21 cellular contexts compared by ENCODE assay signal in the genomic region with DNA sequence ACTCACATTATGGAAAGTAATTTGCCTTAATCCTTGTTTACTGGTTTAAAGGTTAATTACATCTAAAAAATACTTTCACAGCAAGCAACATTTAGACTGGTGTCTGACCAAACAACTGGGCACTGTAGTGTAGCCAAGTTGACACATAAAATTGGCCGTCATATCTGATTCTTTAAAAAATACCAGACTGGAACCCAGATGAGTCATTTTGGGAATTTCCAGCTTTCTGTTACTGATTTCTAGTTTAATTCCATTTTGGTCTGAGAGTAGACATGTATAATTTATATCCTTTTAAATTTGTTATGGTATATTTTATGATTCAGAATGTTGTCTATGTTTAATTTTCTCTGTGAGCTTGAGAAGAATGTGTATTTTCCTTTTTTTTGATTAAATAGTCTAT. TPM values are rescaled to one million over a fixed set of nuclear protein-coding genes. Genes with fewer than 3 reads are reported as not detected.
DNase-seq lines count a peak whose midpoint lies in the region; ATAC-seq and TF ChIP-seq lines count a peak whose summit lies in the region.
"Had no signal": no experiment of that assay in that cellular context is flagged by ENCODE, and none has a peak within 500 bp of the region (broad histone marks: within the 10 kb centered on the region; RNA-seq: fewer than 3 reads in every experiment).

No MANE protein-coding gene starts in this region.

- POLR2A ChIA-PET in PC-3 (lab: Charles Lee; ENCODE audit: unreplicated experiment): no interaction called here

- CTCF ChIA-PET in PC-3 (lab: Charles Lee): no interaction called here

- H3K9me3 ChIP-seq in PC-3 (ENCODE audit: low read length): no peaks in the 10 kb centered on the region
- H3K9me3 ChIP-seq: HAP-1, vagina had no signal

- TF ChIP-seq CTCF in AG10803 (conservative IDR thresholded peaks at IDR 0.05; ENCODE audit: low read length) (no peak), PC-3 (conservative IDR thresholded peaks at IDR 0.05; ENCODE audit: low read depth, low read length) (no peak), omental fat pad (IDR thresholded peaks at IDR 0.05) (no peak)

- H3K36me3 ChIP-seq in PC-3 (ENCODE audit: low read depth, low read length): no peaks in the 10 kb centered on the region
- H3K36me3 ChIP-seq: gastroesophageal sphincter, HAP-1, vagina had no signal

- intact Hi-C loops in PC-3 (cut with micrococcal nuclease): no loop called here

- ATAC-seq in PC-3 (no peak), omental fat pad (ENCODE audit: low FRiP score) (peak; percentile 32), GM21515 (IDR thresholded peaks at IDR 0.05; ENCODE audit: unreplicated experiment) (no peak), GM18505 (IDR thresholded peaks at IDR 0.05; ENCODE audit: unreplicated experiment) (no peak)
- ATAC-seq: gastroesophageal sphincter had no signal

- peaks cover 3% of the 10 kb centered on the region; the same call in 1 of the 2 replicates for H3K27me3 ChIP-seq in PC-3 (ENCODE audit: low read length)
- H3K27me3 ChIP-seq: gastroesophageal sphincter, vagina had no signal

- no peak overlapping the region for H3K27ac ChIP-seq in PC-3 (ENCODE audit: low read length)
- H3K27ac ChIP-seq in epithelial cell of prostate: peak overlapping the region; percentile 2
- H3K27ac ChIP-seq: gastroesophageal sphincter, vagina had no signal

- no peaks in the 10 kb centered on the region for H3K4me1 ChIP-seq in PC-3 (ENCODE audit: insufficient read depth, low read length)
- H3K4me1 ChIP-seq: gastroesophageal sphincter, HAP-1, vagina had no signal

- peak; percentile 28 for DNase-seq in AG10803 (ENCODE audit: low read depth)
- peak; percentile 45 for DNase-seq in PC-3
- no peak for DNase-seq in epithelial cell of prostate (ENCODE audit: low read depth, low spot score)
- DNase-seq in omental fat pad (ENCODE audit: low spot score): no peak
- no peak for DNase-seq in cortex of kidney (lab: John Stamatoyannopoulos, UW)
- no peak for DNase-seq in medulla oblongata (ENCODE audit: extremely low spot score)
- DNase-seq: activated CD4-positive, alpha-beta T cell treated with anti-CD3 and anti-CD28 coated beads, Interleukin-2, amount 50 U/mL, for 48 hours; activated naive CD4-positive, alpha-beta T cell treated with Interleukin-2 at 50 U/mL for 16 hours; aorta; NCI-H1105 treated with DMSO at 0.1 percent for 48 hours; NCI-H526; SHP77; stimulated activated CD4-positive, alpha-beta T cell treated with anti-CD3 and anti-CD28 coated beads, Interleukin-4, amount 100 ng/mL, for 24 hours had no signal

- H4K20me1 ChIP-seq in PC-3 (ENCODE audit: low read length): no peaks in the 10 kb centered on the region

- no peaks in the 10 kb centered on the region for H3F3A ChIP-seq in PC-3 (ENCODE audit: low read length, unreplicated experiment)

- H3K9ac ChIP-seq in PC-3 (ENCODE audit: low read length): no peak overlapping the region

- H3K4me3 ChIP-seq in AG10803 (ENCODE audit: low read length) (no peak overlapping the region), PC-3 (ENCODE audit: low read length) (no peak overlapping the region)
- H3K4me3 ChIP-seq: gastroesophageal sphincter, HAP-1, vagina had no signal

- H3K79me2 ChIP-seq in PC-3 (ENCODE audit: low read length): no peaks in the 10 kb centered on the region

- no TSS peak for BruUV-seq in PC-3 (replicated peaks; lab: Mats Ljungman, UMichigan)

- no peak overlapping the region for H2AFZ ChIP-seq in PC-3 (ENCODE audit: low read length)

- H3K4me2 ChIP-seq in PC-3 (ENCODE audit: low read length): no peak overlapping the region

- no peak for TF ChIP-seq POLR2A in GM18505 (IDR thresholded peaks at IDR 0.05; ENCODE audit: borderline replicate concordance, extremely low read depth, insufficient read depth, insufficient read length)

- H3K9me2 ChIP-seq in PC-3 (replicated peaks; ENCODE audit: low read length): no peaks in the 10 kb centered on the region

RNA-seq across cellular contexts. Expression of a gene that starts 44.1 kb away (rescaled TPM):
- total RNA-seq in PC-3 (2014; rRNA removed): not detected in 2 replicates
- total RNA-seq in omental fat pad: not detected
- total RNA-seq: aorta, gastroesophageal sphincter, LHCN-M2, pulmonary artery endothelial cell, subcutaneous adipose tissue, vagina had no signal

Comparison
In these comparisons a context has a peak if more than half of its experiments do, and no peak if none do; other contexts are left out.
1. DNase-seq: peak in AG10803 (single experiment) and PC-3 (single experiment); none in epithelial cell of prostate (single experiment), omental fat pad (single experiment), cortex of kidney (single experiment) and medulla oblongata (single experiment).